8 cellular contexts compared by ENCODE assay signal in genomic region chr11:117231637-117232021, GRCh38. TPM values are rescaled to one million over a fixed set of nuclear protein-coding genes. Genes with fewer than 3 reads are reported as not detected.
A peak's percentile ranks its signal among the peaks of the same experiment; 100 is the strongest.
DNase-seq lines count a peak whose midpoint lies in the region; ATAC-seq, FAIRE-seq and TF ChIP-seq lines count a peak whose summit lies in the region.

No MANE protein-coding gene starts in this region.

- H2AFZ ChIP-seq in GM12878 (ENCODE audit: control insufficient read depth, low read depth, low read length), result peak overlapping the region; percentile 88; the same call in 1 of the 2 replicates

- no TSS peak for BruUV-seq in GM12878 (replicated peaks; lab: Mats Ljungman, UMichigan)

- no peaks in the 10 kb centered on the region for H4K20me1 ChIP-seq in GM12878 (ENCODE audit: control insufficient read depth, insufficient read depth)

- peak overlapping the region; percentile 91 for H3K4me2 ChIP-seq in GM12878 (ENCODE audit: control insufficient read depth, insufficient read depth)

- H3K27me3 Mint-ChIP-seq in memory B cell, result no peaks in the 10 kb centered on the region

- in situ Hi-C loops in GM12878 (cut with MboI), result no loop called here

- H3K27me3 ChIP-seq in left ventricle myocardium inferior (ENCODE audit: low read depth), result no peaks in the 10 kb centered on the region
- H3K27me3 ChIP-seq in GM12878 (replicated peaks in 1 of 2; ENCODE audit: control insufficient read depth in 2 of 2, insufficient read depth in 2 of 2, low read length in 1 of 2), result no peaks in the 10 kb centered on the region

- under 1% methylated on average over 13 of the region's 13 CpGs for whole genome bisulfite sequencing in GM12878 (ENCODE audit: insufficient coverage, insufficient replicate concordance, low lambda C conversion rate, missing lambda C conversion rate)

- SMC1A ChIA-PET in GM12878 (lab: Charles Lee; ENCODE audit: uncharacterized antibody, unreplicated experiment), result interaction anchor here (0.9 to 12.2 kb wide), 9 partner anchors 43 to 585 kb away, joined by 3 to 187 read pairs (median 5); partner anchors contain the start of genes CEP164, PAFAH1B2 and SIDT2

- peak overlapping the region; percentile 99 for H3K4me3 ChIP-seq in left ventricle myocardium inferior
- H3K4me3 ChIP-seq in GM12878, result peak overlapping the region; percentile 87

- H3K4me1 ChIP-seq in left ventricle myocardium inferior (peaks cover 48% of the 10 kb centered on the region), GM12878 (ENCODE audit: control insufficient read depth, insufficient read depth, low read length) (peaks cover 9% of the 10 kb centered on the region)

- CTCF ChIA-PET in GM12878 (lab: Yijun Ruan, JAX), result interaction anchor here (1.1 to 17.3 kb wide), 8 partner anchors 11 to 389 kb away, joined by 3 to 422 read pairs (median 7); partner anchors contain the start of genes CEP164, PAFAH1B2 and SIDT2

- peak overlapping the region; percentile 93 for H3K9ac ChIP-seq in GM12878 (ENCODE audit: control insufficient read depth, insufficient read depth, low read length)

- no peak for TF ChIP-seq RAD21 in GM12878 (IDR thresholded peaks at IDR 0.05; ENCODE audit: insufficient read depth, low read depth, low read length)

- H3K36me3 ChIP-seq in left ventricle myocardium inferior, result peaks cover 36% of the 10 kb centered on the region
- H3K36me3 ChIP-seq in GM12878 (ENCODE audit: control insufficient read depth in 2 of 2, insufficient read depth in 2 of 2, low read length in 1 of 2), result peaks cover 9 to 16% of the 10 kb centered on the region in 2 experiments; a peak in 3 of 4 replicates

- ATAC-seq in Right ventricle myocardium inferior (no peak), GM12878 (no peak), memory B cell (ENCODE audit: low read depth) (no peak), HG03521 (IDR thresholded peaks at IDR 0.05; ENCODE audit: unreplicated experiment) (no peak)

- H3K9me3 Mint-ChIP-seq in memory B cell, result no peaks in the 10 kb centered on the region

- FAIRE-seq in GM12878 (lab: Jason Lieb, UNC), result no peak

- peak overlapping the region; percentile 97 for H3K27ac Mint-ChIP-seq in memory B cell

- H3K36me3 Mint-ChIP-seq in memory B cell, result peaks cover 19% of the 10 kb centered on the region

- RAD21 ChIA-PET in GM12878 (lab: Charles Lee; ENCODE audit: unreplicated experiment), result interaction anchor here (0.8 to 9.9 kb wide), 9 partner anchors 15 to 585 kb away, joined by 3 to 159 read pairs (median 3); partner anchors contain the start of genes BACE1, CEP164, SIDT2 and SIK3

- peaks cover 40% of the 10 kb centered on the region for H3K4me1 Mint-ChIP-seq in memory B cell

- peak overlapping the region; percentile 99 for H3K27ac ChIP-seq in left ventricle myocardium inferior (replicated peaks)
- H3K27ac ChIP-seq in GM12878 (ENCODE audit: control insufficient read depth, insufficient read depth), result peak overlapping the region; percentile 87

- TF ChIP-seq CTCF in left ventricle myocardium inferior (IDR thresholded peaks at IDR 0.05; ENCODE audit: borderline replicate concordance) (no peak), GM12878 (IDR thresholded peaks at IDR 0.05 in 2 of 3, conservative IDR thresholded peaks at IDR 0.05 in 1 of 3; ENCODE audit: control insufficient read depth in 2 of 3, extremely low read depth in 1 of 3, insufficient read depth in 1 of 3, low read depth in 3 of 3, low read length in 3 of 3) (no peak)

- peaks cover 46% of the 10 kb centered on the region for H3K79me2 ChIP-seq in GM12878 (ENCODE audit: control insufficient read depth, insufficient read depth, low read length)

- peak overlapping the region; percentile 99 for H3K4me3 Mint-ChIP-seq in memory B cell

- POLR2A ChIA-PET in GM12878 (lab: Charles Lee), result interaction anchor here (0.5 to 3.6 kb wide), 4 partner anchors 52 to 717 kb away, joined by 3 to 51 read pairs (median 4); partner anchors contain the start of gene SIDT2

- intact Hi-C loops in left ventricle myocardium inferior (cut with micrococcal nuclease), result no loop called here
- intact Hi-C loops in Right ventricle myocardium inferior (cut with DNase I), result loop anchor here (5.0 kb wide), 3 partner anchors 54 to 459 kb away; partner anchors contain the start of genes BACE1, BUD13 and SIDT2
- intact Hi-C loops in GM12878 (cut with micrococcal nuclease; ENCODE audit: unreplicated experiment), result loop anchor here (2.0 to 5.0 kb wide), 2 partner anchors 95 to 586 kb away; partner anchors contain the start of gene CEP164

- DNase-seq in left ventricle myocardium inferior (no peak), Right ventricle myocardium inferior (ENCODE audit: missing footprints) (no peak), GM12878 (ENCODE audit: low read depth, low spot score) (no peak), memory B cell (ENCODE audit: low spot score in 2 of 2) (no peak), NCI-H774 (lab: John Stamatoyannopoulos, UW) (no peak), NCI-H2029 (lab: John Stamatoyannopoulos, UW) (no peak), anterior cingulate cortex (lab: John Stamatoyannopoulos, UW) (no peak)

- no peak for TF ChIP-seq POLR2A in GM12878 (IDR thresholded peaks at IDR 0.05; ENCODE audit: low read depth, low read length)

- TF ChIP-seq EP300 in GM12878 (IDR thresholded peaks at IDR 0.05; ENCODE audit: borderline replicate concordance in 1 of 2, control insufficient read depth in 1 of 2, low read depth in 2 of 2, low read length in 2 of 2), result no peak

- H3K9me3 ChIP-seq in left ventricle myocardium inferior (replicated peaks), result no peaks in the 10 kb centered on the region
- no peaks in the 10 kb centered on the region for H3K9me3 ChIP-seq in GM12878 (replicated peaks; ENCODE audit: control insufficient read depth, insufficient read depth, low read length)

RNA-seq across cellular contexts. Expression of gene PCSK7, which starts 0.2 kb away (rescaled TPM):
- total RNA-seq in left ventricle myocardium inferior (24.0 TPM), Right ventricle myocardium inferior (26.7 TPM), GM12878 (2014; rRNA removed) (55.7 and 59.3 TPM in 2 replicates), GM12878 (2014; rRNA removed; fragmentation: Illumina TruSeq; extraction: Trizol) (38.3 and 42.5 TPM in 2 replicates), GM12878 (2021) (69.8 and 81.5 TPM in 2 replicates)
- total RNA-seq in GM12878 (2013; cell fraction: nucleolus; rRNA removed), result 171 and 196 TPM in 2 replicates
- 17.2 TPM for polyA plus RNA-seq in GM12878 (2011; ENCODE audit: low read depth)
- polyA plus RNA-seq in GM12878 (2011; rRNA removed) (29.5 and 45.9 TPM in 2 replicates), GM12878 (2014; fragmentation: Illumina TruSeq; extraction: Trizol) (42.5 and 61.2 TPM in 2 replicates), GM12878 (2014; fragmentation: Nextera tagmentation; extraction: Ambion mirVana) (1 to 10 TPM; 5.5 to 5.7 TPM), GM12878 (2014; rRNA removed) (68.0 and 73.0 TPM in 2 replicates), GM12878 (2016; fragmentation: Nextera tagmentation; extraction: Ambion mirVana) (10 to 100 TPM; 51.4 to 51.8 TPM)
- polyA plus RNA-seq in GM12878 (2011; cell fraction: cytosol; rRNA removed), result 46.3 and 62.0 TPM in 2 replicates
- polyA plus RNA-seq in GM12878 (2011; cell fraction: nucleus; rRNA removed), result 237 and 245 TPM in 2 replicates
- 29.4 and 40.0 TPM in 2 replicates for polyA plus RNA-seq in GM12878 (2012)
- polyA minus RNA-seq in GM12878 (2011; rRNA and poly(A)+ RNA removed), result 40.2 and 61.4 TPM in 2 replicates
- 11.6 and 20.1 TPM in 2 replicates for polyA minus RNA-seq in GM12878 (2011; cell fraction: cytosol; rRNA and poly(A)+ RNA removed)
- polyA minus RNA-seq in GM12878 (2011; cell fraction: nucleus; rRNA and poly(A)+ RNA removed), result 34.6 and 60.9 TPM in 2 replicates

RNA-seq across cellular contexts. Expression of gene RNF214, which starts 0.8 kb away (rescaled TPM):
- total RNA-seq in left ventricle myocardium inferior (21.1 TPM), Right ventricle myocardium inferior (17.3 TPM), GM12878 (2014; rRNA removed) (6.0 and 7.0 TPM in 2 replicates), GM12878 (2014; rRNA removed; fragmentation: Illumina TruSeq; extraction: Trizol) (8.2 and 8.3 TPM in 2 replicates), GM12878 (2021) (15.2 and 16.8 TPM in 2 replicates)
- total RNA-seq in GM12878 (2013; cell fraction: nucleolus; rRNA removed), result 37.6 and 40.7 TPM in 2 replicates
- 7.2 TPM for polyA plus RNA-seq in GM12878 (2011; ENCODE audit: low read depth)
- polyA plus RNA-seq in GM12878 (2011; rRNA removed) (10.0 and 12.7 TPM in 2 replicates), GM12878 (2014; fragmentation: Illumina TruSeq; extraction: Trizol) (13.8 and 19.9 TPM in 2 replicates), GM12878 (2014; fragmentation: Nextera tagmentation; extraction: Ambion mirVana) (1 to 10 TPM; 4.8 to 6.2 TPM), GM12878 (2014; rRNA removed) (8.2 and 11.4 TPM in 2 replicates), GM12878 (2016; fragmentation: Nextera tagmentation; extraction: Ambion mirVana) (10 to 100 TPM; 12.8 to 15.3 TPM)
- 10.7 and 12.7 TPM in 2 replicates for polyA plus RNA-seq in GM12878 (2011; cell fraction: cytosol; rRNA removed)
- 41.4 and 45.4 TPM in 2 replicates for polyA plus RNA-seq in GM12878 (2011; cell fraction: nucleus; rRNA removed)
- polyA plus RNA-seq in GM12878 (2012), result 6.9 and 11.4 TPM in 2 replicates
- polyA minus RNA-seq in GM12878 (2011; rRNA and poly(A)+ RNA removed), result 21.2 and 28.2 TPM in 2 replicates
- polyA minus RNA-seq in GM12878 (2011; cell fraction: cytosol; rRNA and poly(A)+ RNA removed), result 6.9 and 7.5 TPM in 2 replicates
- 14.5 and 22.1 TPM in 2 replicates for polyA minus RNA-seq in GM12878 (2011; cell fraction: nucleus; rRNA and poly(A)+ RNA removed)

RNA-seq across cellular contexts. Expression of gene TAGLN, which starts 32.5 kb away (rescaled TPM):
- total RNA-seq in left ventricle myocardium inferior (113 TPM), Right ventricle myocardium inferior (122 TPM), GM12878 (2014; rRNA removed) (1.9 and 2.0 TPM in 2 replicates), GM12878 (2014; rRNA removed; fragmentation: Illumina TruSeq; extraction: Trizol) (1.5 and 1.6 TPM in 2 replicates), GM12878 (2021) (3.9 and 4.6 TPM in 2 replicates)
- 17.4 and 21.3 TPM in 2 replicates for total RNA-seq in GM12878 (2013; cell fraction: nucleolus; rRNA removed)
- 2.9 TPM for polyA plus RNA-seq in GM12878 (2011; ENCODE audit: low read depth)
- polyA plus RNA-seq in GM12878 (2011; rRNA removed) (3.5 and 3.9 TPM in 2 replicates), GM12878 (2014; fragmentation: Illumina TruSeq; extraction: Trizol) (1.9 and 4.8 TPM in 2 replicates), GM12878 (2014; fragmentation: Nextera tagmentation; extraction: Ambion mirVana) (1 to 10 TPM in 1 of 2 experiments, under 1 TPM in 1; 0.26 to 1.0 TPM), GM12878 (2014; rRNA removed) (3.6 and 4.0 TPM in 2 replicates), GM12878 (2016; fragmentation: Nextera tagmentation; extraction: Ambion mirVana) (1 to 10 TPM in 1 of 2 experiments, under 1 TPM in 1; 0.68 to 1.2 TPM)
- 1.2 and 1.9 TPM in 2 replicates for polyA plus RNA-seq in GM12878 (2011; cell fraction: cytosol; rRNA removed)
- polyA plus RNA-seq in GM12878 (2011; cell fraction: nucleus; rRNA removed), result 36.5 and 46.4 TPM in 2 replicates
- polyA plus RNA-seq in GM12878 (2012), result 4.4 and 6.2 TPM in 2 replicates
- polyA minus RNA-seq in GM12878 (2011; rRNA and poly(A)+ RNA removed), result 1.3 and 1.5 TPM in 2 replicates
- polyA minus RNA-seq in GM12878 (2011; cell fraction: cytosol; rRNA and poly(A)+ RNA removed), result 1.3 TPM in 1 of 2 replicates, not detected in the other
- polyA minus RNA-seq in GM12878 (2011; cell fraction: nucleus; rRNA and poly(A)+ RNA removed), result 3.6 and 4.8 TPM in 2 replicates

RNA-seq across cellular contexts. Expression of gene SIDT2, which starts 53.1 kb away (rescaled TPM):
- total RNA-seq in left ventricle myocardium inferior, result 23.5 TPM
- total RNA-seq in Right ventricle myocardium inferior, result 26.1 TPM
- total RNA-seq in GM12878 (2013; cell fraction: nucleolus; rRNA removed), result 135 and 149 TPM in 2 replicates
- 9.1 and 11.6 TPM in 2 replicates for total RNA-seq in GM12878 (2014; rRNA removed)
- 8.4 and 9.0 TPM in 2 replicates for total RNA-seq in GM12878 (2014; rRNA removed; fragmentation: Illumina TruSeq; extraction: Trizol)
- total RNA-seq in GM12878 (2021), result 20.7 and 23.9 TPM in 2 replicates
- polyA plus RNA-seq in GM12878 (2011; ENCODE audit: low read depth), result 13.0 TPM
- polyA plus RNA-seq in GM12878 (2011; rRNA removed), result 9.5 and 20.7 TPM in 2 replicates
- polyA plus RNA-seq in GM12878 (2011; cell fraction: cytosol; rRNA removed), result 17.4 and 19.1 TPM in 2 replicates
- 132 and 186 TPM in 2 replicates for polyA plus RNA-seq in GM12878 (2011; cell fraction: nucleus; rRNA removed)
- 23.5 and 23.6 TPM in 2 replicates for polyA plus RNA-seq in GM12878 (2012)
- 12.7 and 16.3 TPM in 2 replicates for polyA plus RNA-seq in GM12878 (2014; fragmentation: Illumina TruSeq; extraction: Trizol)
- polyA plus RNA-seq in GM12878 (2014; fragmentation: Nextera tagmentation; extraction: Ambion mirVana), result 1 to 10 TPM; 4.9 to 5.7 TPM
- polyA plus RNA-seq in GM12878 (2014; rRNA removed), result 16.5 and 19.3 TPM in 2 replicates
- 1 to 10 TPM; 5.4 to 6.8 TPM for polyA plus RNA-seq in GM12878 (2016; fragmentation: Nextera tagmentation; extraction: Ambion mirVana)
- polyA minus RNA-seq in GM12878 (2011; rRNA and poly(A)+ RNA removed), result 30.9 and 35.5 TPM in 2 replicates
- polyA minus RNA-seq in GM12878 (2011; cell fraction: cytosol; rRNA and poly(A)+ RNA removed), result 8.3 and 11.5 TPM in 2 replicates
- polyA minus RNA-seq in GM12878 (2011; cell fraction: nucleus; rRNA and poly(A)+ RNA removed), result 54.3 and 61.1 TPM in 2 replicates

RNA-seq across cellular contexts. Expression of gene BACE1-AS, which starts 59.5 kb away (rescaled TPM):
- 10.3 TPM for total RNA-seq in left ventricle myocardium inferior
- total RNA-seq in Right ventricle myocardium inferior, result 7.7 TPM
- 16.5 and 17.6 TPM in 2 replicates for total RNA-seq in GM12878 (2013; cell fraction: nucleolus; rRNA removed)
- 2.6 and 3.1 TPM in 2 replicates for total RNA-seq in GM12878 (2014; rRNA removed)
- 3.0 and 3.3 TPM in 2 replicates for total RNA-seq in GM12878 (2014; rRNA removed; fragmentation: Illumina TruSeq; extraction: Trizol)
- 3.7 and 4.7 TPM in 2 replicates for total RNA-seq in GM12878 (2021)
- polyA plus RNA-seq in GM12878 (2011; ENCODE audit: low read depth), result 1.3 TPM
- 2.5 and 4.1 TPM in 2 replicates for polyA plus RNA-seq in GM12878 (2011; rRNA removed)
- 3.5 and 4.6 TPM in 2 replicates for polyA plus RNA-seq in GM12878 (2011; cell fraction: cytosol; rRNA removed)
- polyA plus RNA-seq in GM12878 (2011; cell fraction: nucleus; rRNA removed), result 10.9 and 12.8 TPM in 2 replicates
- polyA plus RNA-seq in GM12878 (2012), result 2.1 and 3.8 TPM in 2 replicates
- polyA plus RNA-seq in GM12878 (2014; fragmentation: Illumina TruSeq; extraction: Trizol), result 3.6 and 7.0 TPM in 2 replicates
- polyA plus RNA-seq in GM12878 (2014; fragmentation: Nextera tagmentation; extraction: Ambion mirVana), result 1 to 10 TPM; 2.0 to 5.8 TPM
- 1.9 and 2.6 TPM in 2 replicates for polyA plus RNA-seq in GM12878 (2014; rRNA removed)
- 1 to 10 TPM; 6.7 TPM for polyA plus RNA-seq in GM12878 (2016; fragmentation: Nextera tagmentation; extraction: Ambion mirVana)
- polyA minus RNA-seq in GM12878 (2011; rRNA and poly(A)+ RNA removed), result 5.2 and 8.1 TPM in 2 replicates
- 1.9 and 3.8 TPM in 2 replicates for polyA minus RNA-seq in GM12878 (2011; cell fraction: cytosol; rRNA and poly(A)+ RNA removed)
- 3.9 and 6.8 TPM in 2 replicates for polyA minus RNA-seq in GM12878 (2011; cell fraction: nucleus; rRNA and poly(A)+ RNA removed)
